Comparison of ENCODE assay signal across 34 cellular contexts in genomic region chrX:71885099-71885498, GRCh38. TPM values are rescaled to one million over a fixed set of nuclear protein-coding genes. Genes with fewer than 3 reads are reported as not detected.
"Had no signal": no experiment of that assay in that cellular context is flagged by ENCODE, and none has a peak within 500 bp of the region (broad histone marks: within the 10 kb centered on the region; RNA-seq: fewer than 3 reads in every experiment).

No MANE protein-coding gene starts in this region.

- H3K9me3 ChIP-seq: adrenal gland, body of pancreas had no signal

- FAIRE-seq: astrocyte, bronchial epithelial cell had no signal

- H3K36me3 ChIP-seq: adrenal gland, brain microvascular endothelial cell, cardiac muscle cell had no signal

- H3K27ac ChIP-seq: adrenal gland, body of pancreas, brain microvascular endothelial cell, cardiac muscle cell, VCaP had no signal

- ATAC-seq: activated CD8-positive, alpha-beta T cell treated with anti-CD3 and anti-CD28 coated beads for 36 hours; activated naive CD4-positive, alpha-beta T cell treated with anti-CD3 and anti-CD28 coated beads, Interleukin-2, amount 50 U/mL, for 72 hours; activated T-cell treated with anti-CD3 and anti-CD28 coated beads, Interleukin-2, amount 50 U/mL, for 4 hours; activated T-cell treated with anti-CD3 and anti-CD28 coated beads, Interleukin-2, amount 50 U/mL, for 72 hours; activated T-helper 17 cell treated with anti-CD3 and anti-CD28 coated beads, Interleukin-2, amount 50 U/mL, for 72 hours; body of pancreas had no signal

- DNase-seq: activated B cell treated with CpG ODN at 0.5 μM for 24 hours; activated CD4-positive, alpha-beta memory T cell treated with anti-CD3 and anti-CD28 coated beads for 36 hours; activated CD4-positive, alpha-beta T cell treated with anti-CD3 and anti-CD28 coated beads for 4 hours; activated CD4-positive, alpha-beta T cell treated with anti-CD3 and anti-CD28 coated beads, Interleukin-2, amount 10 ng/mL, durations not matched to agents 24 days and 14 days; activated CD4-positive, alpha-beta T cell treated with anti-CD3 and anti-CD28 coated beads, Interleukin-2, amount 50 U/mL, for 1 hour; activated CD4-positive, alpha-beta T cell treated with anti-CD3 and anti-CD28 coated beads, Interleukin-2, amount 50 U/mL, for 4 hours; activated CD4-positive, CD25-positive, alpha-beta regulatory T cell treated with anti-CD3 and anti-CD28 coated beads, Interleukin-2, amount 50 U/mL, for 72 hours; activated CD8-positive, alpha-beta memory T cell treated with anti-CD3 and anti-CD28 coated beads, Interleukin-2, amount 50 U/mL, for 4 hours; activated CD8-positive, alpha-beta T cell treated with anti-CD3 and anti-CD28 coated beads for 36 hours; activated effector memory CD4-positive, alpha-beta T cell treated with anti-CD3 and anti-CD28 coated beads, Interleukin-2, amount 50 U/mL, for 16 hours; activated gamma-delta T cell treated with Interleukin-2 at 50 U/mL for 16 hours; activated naive CD4-positive, alpha-beta T cell; activated naive CD4-positive, alpha-beta T cell treated with anti-CD3 and anti-CD28 coated beads for 36 hours; activated naive CD4-positive, alpha-beta T cell treated with anti-CD3 and anti-CD28 coated beads, Interleukin-2, amount 50 U/mL, for 16 hours; activated naive CD8-positive, alpha-beta T cell treated with anti-CD3 and anti-CD28 coated beads for 36 hours; activated T-cell treated with anti-CD3 and anti-CD28 coated beads for 4 hours; activated T-cell treated with anti-CD3 and anti-CD28 coated beads, Interleukin-2, amount 50 U/mL, for 1 hour; activated T-cell treated with anti-CD3 and anti-CD28 coated beads, Interleukin-2, amount 50 U/mL, for 4 hours; activated T-cell treated with anti-CD3 and anti-CD28 coated beads, Interleukin-2, amount 50 U/mL, for 72 hours; adrenal gland; amniotic stem cell; aorta; body of pancreas; brain microvascular endothelial cell; caudate nucleus; T-helper 1 cell; T-helper 2 cell; T-helper 9 cell had no signal

- H3K4me1 ChIP-seq: adrenal gland, body of pancreas had no signal

- H3K27me3 ChIP-seq: body of pancreas, brain microvascular endothelial cell, cardiac muscle cell had no signal

- H3K4me3 ChIP-seq: adrenal gland, body of pancreas, cardiac muscle cell had no signal

RNA-seq across cellular contexts. Expression of gene NHSL2, which starts 25.5 kb away (rescaled TPM):
- total RNA-seq: bronchial epithelial cell had no signal
